Comparison of ENCODE assay signal across 11 cellular contexts in the genomic region with DNA sequence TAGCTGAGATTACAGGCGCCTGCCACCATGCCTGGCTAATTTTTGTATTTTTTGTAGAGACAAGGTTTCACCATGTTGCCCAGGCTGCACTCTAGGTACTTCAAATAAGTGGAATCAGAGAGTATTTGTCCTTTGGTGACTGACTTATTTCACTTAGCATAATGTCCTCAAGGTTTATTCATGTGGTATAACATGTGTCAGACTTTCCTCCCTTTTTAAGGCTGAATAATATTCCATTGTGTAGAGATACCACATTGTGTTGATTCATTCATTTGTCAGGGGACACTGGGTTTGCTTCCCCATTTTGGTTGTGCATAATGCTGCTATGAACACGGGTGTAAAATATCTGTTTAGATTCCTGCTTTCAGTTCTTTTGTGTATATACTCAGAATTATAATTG. TPM values are rescaled to one million over a fixed set of nuclear protein-coding genes. Genes with fewer than 3 reads are reported as not detected.
DNase-seq lines count a peak whose midpoint lies in the region; ATAC-seq and TF ChIP-seq lines count a peak whose summit lies in the region.
"Had no signal": no experiment of that assay in that cellular context is flagged by ENCODE, and none has a peak within 500 bp of the region (broad histone marks: within the 10 kb centered on the region; RNA-seq: fewer than 3 reads in every experiment).

No MANE protein-coding gene starts in this region.

- no peak overlapping the region for H3K4me2 ChIP-seq in neuronal stem cell (ENCODE audit: insufficient read depth, low read length, poor library complexity, severe bottlenecking)

- peak overlapping the region; percentile 1 for H3K4me3 Mint-ChIP-seq in activated naive CD8-positive, alpha-beta T cell treated with anti-CD3 and anti-CD28 coated beads for 36 hours
- H3K4me3 Mint-ChIP-seq in nephron, result peak overlapping the region in 1 of 3 experiments; percentile 4

- H3K36me3 ChIP-seq in tibial artery (peaks cover 23 to 79% (median 52%) of the 10 kb centered on the region in 3 donors), neuronal stem cell (replicated peaks in 1 of 2; ENCODE audit: control insufficient read depth in 2 of 2, insufficient read depth in 2 of 2, low read length in 2 of 2) (no peaks in the 10 kb centered on the region)

- no CpG with 5 or more reads among the region's 2 CpGs for WGBS in neuronal stem cell (ENCODE audit: extremely low coverage in 2 of 2, insufficient read length in 2 of 2, insufficient replicate concordance in 1 of 2), 2 donors

- H3K27ac Mint-ChIP-seq in activated naive CD8-positive, alpha-beta T cell treated with anti-CD3 and anti-CD28 coated beads for 36 hours, result peak overlapping the region; percentile 87
- H3K27ac Mint-ChIP-seq in nephron, result peak overlapping the region; percentile 65 to 93 (median 73)

- no peaks in the 10 kb centered on the region for H3K9me3 ChIP-seq in tibial artery
- H3K9me3 ChIP-seq in neuronal stem cell (replicated peaks in 1 of 2; ENCODE audit: control insufficient read depth in 2 of 2, insufficient read depth in 1 of 2, low read depth in 1 of 2, low read length in 2 of 2), result no peaks in the 10 kb centered on the region

- H3K36me3 Mint-ChIP-seq in activated naive CD8-positive, alpha-beta T cell treated with anti-CD3 and anti-CD28 coated beads for 36 hours, result peaks cover 11% of the 10 kb centered on the region
- no peaks in the 10 kb centered on the region for H3K36me3 Mint-ChIP-seq in nephron (ENCODE audit: low read depth)

- H3K4me1 ChIP-seq in tibial artery (peaks cover 0 to 44% (median 14%) of the 10 kb centered on the region in 4 donors), neuronal stem cell (ENCODE audit: control insufficient read depth in 2 of 2, insufficient read depth in 1 of 2, low read depth in 1 of 2, low read length in 2 of 2) (peaks cover 0 to 5% of the 10 kb centered on the region in 2 donors)

- no peak overlapping the region for H2AK5ac ChIP-seq in neuronal stem cell (ENCODE audit: low read depth, low read length)

- H3K4me1 Mint-ChIP-seq in activated naive CD8-positive, alpha-beta T cell treated with anti-CD3 and anti-CD28 coated beads for 36 hours, result peaks cover 52% of the 10 kb centered on the region
- peaks cover 17% of the 10 kb centered on the region for H3K4me1 Mint-ChIP-seq in nephron

- H3K4ac ChIP-seq in neuronal stem cell (ENCODE audit: low read length), result no peak overlapping the region

- H3K23ac ChIP-seq in neuronal stem cell (ENCODE audit: low read depth, low read length, poor library complexity), result no peak overlapping the region

- H2AFZ ChIP-seq in neuronal stem cell (ENCODE audit: low read length), result no peak overlapping the region

- intact Hi-C loops in tibial artery (cut with DNase I; ENCODE audit: low total_unique reads), result no loop called here

- H3K18ac ChIP-seq in neuronal stem cell (ENCODE audit: low read length), result no peak overlapping the region

- no peak overlapping the region for H2BK5ac ChIP-seq in neuronal stem cell (ENCODE audit: low read length)

- peak; percentile 6 for ATAC-seq in GM21529 (IDR thresholded peaks at IDR 0.05; ENCODE audit: unreplicated experiment)

- no peak overlapping the region for H3K14ac ChIP-seq in neuronal stem cell (ENCODE audit: low read length)

- no peak overlapping the region for H2BK15ac ChIP-seq in neuronal stem cell (ENCODE audit: low read length)

- H3K27ac ChIP-seq in tibial artery, result no peak overlapping the region
- H3K27ac ChIP-seq in neuronal stem cell (replicated peaks; ENCODE audit: low read length), result no peak overlapping the region

- H3K79me1 ChIP-seq in neuronal stem cell (ENCODE audit: low read depth, low read length), result no peaks in the 10 kb centered on the region

- H3K27me3 ChIP-seq in tibial artery (no peaks in the 10 kb centered on the region), neuronal stem cell (ENCODE audit: control insufficient read depth in 3 of 3, insufficient read depth in 3 of 3, low read depth in 1 of 3, low read length in 3 of 3) (no peaks in the 10 kb centered on the region)

- no peak overlapping the region for H3K9ac ChIP-seq in neuronal stem cell (ENCODE audit: low read depth, low read length, poor library complexity)

- no peaks in the 10 kb centered on the region for H3K9me3 Mint-ChIP-seq in activated naive CD8-positive, alpha-beta T cell treated with anti-CD3 and anti-CD28 coated beads for 36 hours
- no peaks in the 10 kb centered on the region for H3K9me3 Mint-ChIP-seq in nephron

- no peak overlapping the region for H4K91ac ChIP-seq in neuronal stem cell (ENCODE audit: low read depth, low read length, poor library complexity)

- H2BK12ac ChIP-seq in neuronal stem cell (ENCODE audit: low read length), result no peak overlapping the region

- DNase-seq in activated naive CD8-positive, alpha-beta T cell treated with anti-CD3 and anti-CD28 coated beads for 36 hours, result no peak
- DNase-seq in tibial artery (no peak), NCI-H1436 (lab: John Stamatoyannopoulos, UW) (no peak), DMS153 treated with DMSO at 0.1 percent for 48 hours (lab: John Stamatoyannopoulos, UW; ENCODE audit: unreplicated experiment) (no peak), neuronal stem cell (ENCODE audit: low spot score) (no peak)
- DNase-seq: DMS 273 treated with DMSO at 0.1 percent for 48 hours, NCI-H1105 treated with DMSO at 0.1 percent for 48 hours, NCI-H774 had no signal

- no peak overlapping the region for H2BK120ac ChIP-seq in neuronal stem cell (ENCODE audit: low read depth, low read length)

- H4K8ac ChIP-seq in neuronal stem cell (ENCODE audit: low read depth, low read length), result no peak overlapping the region

- TF ChIP-seq CTCF in nephron (IDR thresholded peaks at IDR 0.05; ENCODE audit: unreplicated experiment in 3 of 3) (no peak), tibial artery (IDR thresholded peaks at IDR 0.05) (no peak)

- H3K4me3 ChIP-seq in GM08714 (ENCODE audit: low read length) (peak overlapping the region; percentile 24; the same call in 1 of the 2 replicates), tibial artery (no peak overlapping the region), neuronal stem cell (ENCODE audit: low read length in 2 of 2) (no peak overlapping the region)

- H3K27me3 Mint-ChIP-seq in activated naive CD8-positive, alpha-beta T cell treated with anti-CD3 and anti-CD28 coated beads for 36 hours, result peaks cover 1% of the 10 kb centered on the region
- peaks cover 4% of the 10 kb centered on the region for H3K27me3 Mint-ChIP-seq in nephron (ENCODE audit: low read depth)

RNA-seq across cellular contexts. Expression of a gene that starts 34.9 kb away (rescaled TPM):
- 1 to 10 TPM; 2.3 to 2.4 TPM for total RNA-seq in activated naive CD8-positive, alpha-beta T cell treated with anti-CD3 and anti-CD28 coated beads for 36 hours
- 0.08 TPM for polyA plus RNA-seq in neuronal stem cell (2013, experiment 1 of 2)
- polyA plus RNA-seq in neuronal stem cell (2013, experiment 2 of 2), result 0.10 TPM
